14 cellular contexts compared by ENCODE assay signal in genomic region chr1:210264521-210265380, GRCh38. TPM values are rescaled to one million over a fixed set of nuclear protein-coding genes. Genes with fewer than 3 reads are reported as not detected.
A peak's percentile ranks its signal among the peaks of the same experiment; 100 is the strongest.
DNase-seq lines count a peak whose midpoint lies in the region; ATAC-seq and TF ChIP-seq lines count a peak whose summit lies in the region.
"Had no signal": no experiment of that assay in that cellular context is flagged by ENCODE, and none has a peak within 500 bp of the region (broad histone marks: within the 10 kb centered on the region; RNA-seq: fewer than 3 reads in every experiment).

No MANE protein-coding gene starts in this region.

- TF ChIP-seq RAD21 in HCT116 (IDR thresholded peaks at IDR 0.05; ENCODE audit: low read depth), result no peak; the same call in 1 of the 2 replicates

- BruUV-seq in HCT116 (replicated peaks; lab: Mats Ljungman, UMichigan), result no TSS peak

- no peak overlapping the region for H4K91ac ChIP-seq in mesenchymal stem cell (ENCODE audit: low read length)

- DNase-seq in AG20443 (ENCODE audit: low spot score) (peak; percentile 27), HCT116 (ENCODE audit: low read depth, low spot score) (no peak), astrocyte of the cerebellum (ENCODE audit: low read depth) (no peak), mesenchymal stem cell (peak; percentile 14), MG63 (no peak), esophagus squamous epithelium (lab: John Stamatoyannopoulos, UW) (no peak), T-helper 2 cell (no peak)
- DNase-seq: activated CD4-positive, alpha-beta T cell treated with anti-CD3 and anti-CD28 coated beads, Interleukin-2, amount 10 ng/mL, durations not matched to agents 7 days and 5 days; activated gamma-delta T cell; cerebellar nuclear complex had no signal

- intact Hi-C loops in HCT116 (cut with micrococcal nuclease) (no loop called here), esophagus squamous epithelium (cut with DNase I) (no loop called here)

- H3K79me1 ChIP-seq in mesenchymal stem cell (replicated peaks; ENCODE audit: low read length, poor library complexity, severe bottlenecking), result no peaks in the 10 kb centered on the region

- no peaks in the 10 kb centered on the region for H4K20me1 ChIP-seq in HCT116 (ENCODE audit: insufficient read depth)

- H3K27ac ChIP-seq in HCT116 (ENCODE audit: low read depth, low read length) (no peak overlapping the region), mesenchymal stem cell (ENCODE audit: low read length, poor library complexity, severe bottlenecking) (peak overlapping the region; percentile 61), esophagus squamous epithelium (no peak overlapping the region)

- TF ChIP-seq POLR2A in HCT116 (IDR thresholded peaks at IDR 0.05; ENCODE audit: borderline replicate concordance, extremely low read depth, insufficient read depth, insufficient read length), result no peak
- TF ChIP-seq POLR2A in esophagus squamous epithelium (IDR thresholded peaks at IDR 0.05), result no peak

- no peak overlapping the region for H3K18ac ChIP-seq in mesenchymal stem cell (ENCODE audit: low read depth in 1 of 2, low read length in 2 of 2)

- POLR2A ChIA-PET in HCT116 (lab: Charles Lee), result no interaction called here

- RAD21 ChIA-PET in HCT116 (lab: Charles Lee; ENCODE audit: low non-redundant PET in 1 of 2, low total read pairs in 2 of 2, uncharacterized antibody in 2 of 2, unreplicated experiment in 2 of 2), result interaction anchor here in 1 of 2 experiments (1.0 kb wide), 1 partner anchor 46 kb away, joined by 4 read pairs; no protein-coding TSS in a partner anchor

- TF ChIP-seq CTCF in HCT116 (IDR thresholded peaks at IDR 0.05 in 2 of 3, conservative IDR thresholded peaks at IDR 0.05 in 1 of 3; ENCODE audit: borderline replicate concordance in 1 of 3, insufficient read depth in 1 of 3, low read depth in 2 of 3, low read length in 2 of 3), result peak in 2 of 3 experiments; percentile 40 to 41; a peak in 4 of 6 replicates
- peak; percentile 23 for TF ChIP-seq CTCF in astrocyte of the cerebellum (IDR thresholded peaks at IDR 0.05; ENCODE audit: low read depth, low read length, missing control alignments)
- TF ChIP-seq CTCF in esophagus squamous epithelium (IDR thresholded peaks at IDR 0.05), result no peak

- no peak overlapping the region for H3K23ac ChIP-seq in mesenchymal stem cell (ENCODE audit: low read length in 2 of 2)

- WGBS in mesenchymal stem cell, result 84% methylated on average over 8 of the region's 9 CpGs
- WGBS in esophagus squamous epithelium, 2 donors, result 73 to 83% methylated on average over 9 of the region's 9 CpGs

- no peak overlapping the region for H3K9ac ChIP-seq in HCT116 (ENCODE audit: low read length)
- no peak overlapping the region for H3K9ac ChIP-seq in mesenchymal stem cell (ENCODE audit: low read length)

- CTCF ChIA-PET in HCT116 (lab: Charles Lee), result no interaction called here

- H2BK15ac ChIP-seq in mesenchymal stem cell (ENCODE audit: low read depth, poor library complexity, severe bottlenecking), result no peak overlapping the region

- no peaks in the 10 kb centered on the region for H3K79me2 ChIP-seq in HCT116 (ENCODE audit: insufficient read depth, low read length)

- no peak overlapping the region for H2BK120ac ChIP-seq in mesenchymal stem cell (ENCODE audit: low read depth, low read length)

- H3K4me3 ChIP-seq in HCT116 (replicated peaks in 1 of 2; ENCODE audit: low read depth in 1 of 2, low read length in 2 of 2) (no peak overlapping the region), astrocyte of the cerebellum (ENCODE audit: low read depth, low read length) (no peak overlapping the region), mesenchymal stem cell (ENCODE audit: insufficient read depth in 1 of 2, low read depth in 1 of 2, low read length in 2 of 2) (no peak overlapping the region), MG63 (no peak overlapping the region), esophagus squamous epithelium (no peak overlapping the region)
- H3K4me3 ChIP-seq: lung had no signal

- no peak overlapping the region for H3K4me2 ChIP-seq in HCT116 (ENCODE audit: low read length)
- H3K4me2 ChIP-seq in mesenchymal stem cell (ENCODE audit: low read length, poor library complexity, severe bottlenecking), result no peak overlapping the region

- no peak overlapping the region for H2BK12ac ChIP-seq in mesenchymal stem cell (ENCODE audit: low read length in 2 of 2)

- ATAC-seq in HCT116 (peak; percentile 74), GM18868 (IDR thresholded peaks at IDR 0.05; ENCODE audit: unreplicated experiment) (no peak)

- H3K4me1 ChIP-seq in HCT116 (ENCODE audit: control insufficient read depth in 1 of 2, insufficient read depth in 2 of 2, low read length in 2 of 2), result no peaks in the 10 kb centered on the region
- peaks cover 17% of the 10 kb centered on the region for H3K4me1 ChIP-seq in mesenchymal stem cell (ENCODE audit: control insufficient read depth, insufficient read depth, low read depth, low read length)
- H3K4me1 ChIP-seq in esophagus squamous epithelium, result peaks cover 0 to 31% (median 21%) of the 10 kb centered on the region in 3 donors

- no peak overlapping the region for H3K4ac ChIP-seq in mesenchymal stem cell (ENCODE audit: low read depth in 1 of 2, low read length in 2 of 2)

- peaks cover 13% of the 10 kb centered on the region; the same call in 1 of the 2 replicates for H3K27me3 ChIP-seq in HCT116 (ENCODE audit: insufficient read depth, low read length)
- peaks cover 0 to 15% of the 10 kb centered on the region in 2 experiments for H3K27me3 ChIP-seq in mesenchymal stem cell (ENCODE audit: control insufficient read depth in 1 of 2, insufficient read depth in 1 of 2, low read length in 2 of 2)
- H3K27me3 ChIP-seq in MG63, result peaks cover 6% of the 10 kb centered on the region; the same call in 1 of the 2 replicates
- peaks cover 0 to 13% (median 0%) of the 10 kb centered on the region in 4 donors for H3K27me3 ChIP-seq in esophagus squamous epithelium

- H3K9me3 ChIP-seq in HCT116 (ENCODE audit: control insufficient read depth in 1 of 2, insufficient read depth in 1 of 2, low read depth in 1 of 2, low read length in 2 of 2) (no peaks in the 10 kb centered on the region), mesenchymal stem cell (ENCODE audit: control insufficient read depth, low read length) (no peaks in the 10 kb centered on the region), MG63 (no peaks in the 10 kb centered on the region), esophagus squamous epithelium (no peaks in the 10 kb centered on the region)
- H3K9me3 ChIP-seq: Caco-2 had no signal

- in situ Hi-C loops in astrocyte of the cerebellum (cut with HindIII; ENCODE audit: low sequenced_read_pairs), result no loop called here

- no peak overlapping the region for H2BK5ac ChIP-seq in mesenchymal stem cell (ENCODE audit: low read depth, low read length, poor library complexity, severe bottlenecking)

- H3K14ac ChIP-seq in mesenchymal stem cell (ENCODE audit: low read length in 2 of 2), result no peak overlapping the region

- H2AK5ac ChIP-seq in mesenchymal stem cell (ENCODE audit: low read length, severe bottlenecking), result peak overlapping the region; percentile 85

- no peaks in the 10 kb centered on the region for H3K9me2 ChIP-seq in HCT116 (ENCODE audit: insufficient read depth)

- H3K36me3 ChIP-seq in HCT116 (ENCODE audit: control insufficient read depth in 1 of 2, insufficient read depth in 2 of 2, low read length in 2 of 2) (no peaks in the 10 kb centered on the region), mesenchymal stem cell (ENCODE audit: control insufficient read depth in 1 of 2, insufficient read depth in 2 of 2, low read depth in 1 of 2, low read length in 2 of 2) (no peaks in the 10 kb centered on the region), MG63 (no peaks in the 10 kb centered on the region), esophagus squamous epithelium (no peaks in the 10 kb centered on the region)

- H2AFZ ChIP-seq in HCT116 (ENCODE audit: low read depth, low read length, poor library complexity, severe bottlenecking) (no peak overlapping the region), mesenchymal stem cell (ENCODE audit: low read depth, low read length) (no peak overlapping the region)

- no peak overlapping the region for H4K8ac ChIP-seq in mesenchymal stem cell (ENCODE audit: low read length)

TF ChIP-seq in HCT116, 20 proteins besides CTCF, POLR2A, EP300 and RAD21:
- TF ChIP-seq EZH2phosphoT487 (IDR thresholded peaks at IDR 0.05; ENCODE audit: borderline replicate concordance) (no peak), ZFX (IDR thresholded peaks at IDR 0.05) (no peak), SRF (IDR thresholded peaks at IDR 0.05; ENCODE audit: low read depth) (no peak), MAX (IDR thresholded peaks at IDR 0.05) (no peak), TCF7L2 (IDR thresholded peaks at IDR 0.05; ENCODE audit: borderline replicate concordance, extremely low read depth, insufficient read depth, insufficient read length) (no peak)

RNA-seq across cellular contexts. Expression of gene SERTAD4, which starts 32.2 kb away (rescaled TPM):
- total RNA-seq in HCT116 (2021; ENCODE audit: unreplicated experiment), result 0.07 TPM
- 0.04 and 0.10 TPM in 2 replicates for polyA plus RNA-seq in HCT116 (2012)
- polyA plus RNA-seq in mesenchymal stem cell (2013, experiment 1 of 2), result 6.3 TPM
- polyA plus RNA-seq in mesenchymal stem cell (2013, experiment 2 of 2), result 5.7 TPM
- 0.69 TPM in 1 of 2 replicates, not detected in the other for total RNA-seq in MG63 (2014; rRNA removed; shearing (Covaris generic); ENCODE audit: low replicate concordance)
- 10 to 100 TPM in 2 of 4 donors, 1 to 10 TPM in 2; 6.9 to 16.8 (median 11.5) TPM for total RNA-seq in esophagus squamous epithelium
- total RNA-seq: activated CD4-positive, alpha-beta T cell treated with anti-CD3 and anti-CD28 coated beads, Interleukin-2, amount 10 ng/mL, durations not matched to agents 7 days and 5 days had no signal
- polyA plus RNA-seq: IgD-negative memory B cell had no signal

Comparison
In these comparisons a context has a peak if more than half of its experiments do, and no peak if none do; other contexts are left out.
1. DNase-seq: peak in AG20443 (single experiment) and mesenchymal stem cell (single experiment); none in HCT116 (single experiment), astrocyte of the cerebellum (single experiment), MG63 (single experiment), esophagus squamous epithelium (single experiment) and T-helper 2 cell (0 of 5).
2. CTCF ChIP-seq: peak in HCT116 (2 of 3) and astrocyte of the cerebellum (single experiment); none in esophagus squamous epithelium (0 of 6).